Comparison of ENCODE assay signal across 17 cellular contexts in genomic region chr16:82062645-82063058, GRCh38. TPM values are rescaled to one million over a fixed set of nuclear protein-coding genes. Genes with fewer than 3 reads are reported as not detected.
DNase-seq lines count a peak whose midpoint lies in the region; ATAC-seq and TF ChIP-seq lines count a peak whose summit lies in the region.
"Had no signal": no experiment of that assay in that cellular context is flagged by ENCODE, and none has a peak within 500 bp of the region (broad histone marks: within the 10 kb centered on the region; RNA-seq: fewer than 3 reads in every experiment).

No MANE protein-coding gene starts in this region.

- peak; percentile 23 for DNase-seq in GOT3 (lab: John Stamatoyannopoulos, UW)
- peak; percentile 99 for DNase-seq in amniotic epithelial cell (ENCODE audit: low read depth)
- DNase-seq in hepatocyte (ENCODE audit: low spot score) = peak; percentile 62
- peak; percentile 26 for DNase-seq in stromal cell of bone marrow (ENCODE audit: low read depth)
- DNase-seq in stimulated activated CD4-positive, alpha-beta T cell treated with anti-CD3 and anti-CD28 coated beads, Interleukin-4, amount 100 ng/mL, for 4 hours = no peak
- DNase-seq: activated naive CD8-positive, alpha-beta T cell treated with anti-CD3 and anti-CD28 coated beads, Interleukin-2, amount 10 ng/mL, durations not matched to agents 7 days and 5 days; activated T-cell treated with anti-CD3 and anti-CD28 coated beads for 4 hours; CD8-positive, alpha-beta T cell; foreskin melanocyte; immature natural killer cell; NCI-H2171; stimulated activated naive CD8-positive, alpha-beta T cell treated with anti-CD3 and anti-CD28 coated beads, Interleukin-15, Interleukin-2, amounts not matched to agents 100 U/mL and 50 U/mL, for 24 hours; WERI-Rb-1 had no signal

- no peaks in the 10 kb centered on the region for H3K36me3 ChIP-seq in hepatocyte (replicated peaks; ENCODE audit: insufficient read depth, low read depth)
- H3K36me3 ChIP-seq: WERI-Rb-1 had no signal

- no peaks in the 10 kb centered on the region for H3K9me2 ChIP-seq in hepatocyte (replicated peaks; ENCODE audit: insufficient read depth)

- H3K4me3 ChIP-seq in hepatocyte = no peak overlapping the region

- peaks cover 57% of the 10 kb centered on the region for H3K79me2 ChIP-seq in hepatocyte

- H3K4me2 ChIP-seq in hepatocyte = no peak overlapping the region

- ATAC-seq in HG03469 (IDR thresholded peaks at IDR 0.05; ENCODE audit: unreplicated experiment) (no peak), GM18907 (IDR thresholded peaks at IDR 0.05; ENCODE audit: unreplicated experiment) (no peak)
- ATAC-seq: CD8-positive, alpha-beta T cell; stimulated activated naive CD8-positive, alpha-beta T cell treated with anti-CD3 and anti-CD28 coated beads, Interleukin-15, Interleukin-2, amounts not matched to agents 100 U/mL and 50 U/mL, for 24 hours had no signal

- no peaks in the 10 kb centered on the region for H4K20me1 ChIP-seq in hepatocyte (ENCODE audit: insufficient read depth, poor library complexity, severe bottlenecking)

- WGBS in hepatocyte (ENCODE audit: low lambda C conversion rate, missing lambda C conversion rate) = 79% methylated on average over 7 of the region's 7 CpGs

- no peaks in the 10 kb centered on the region for H3K9me3 ChIP-seq in hepatocyte (ENCODE audit: low read depth)

- H3K4me1 ChIP-seq in hepatocyte (ENCODE audit: insufficient read depth) = peaks cover 35% of the 10 kb centered on the region

- no peak for TF ChIP-seq CTCF in hepatocyte (IDR thresholded peaks at IDR 0.05; ENCODE audit: poor library complexity)

- no peaks in the 10 kb centered on the region for H3K27me3 ChIP-seq in hepatocyte

- peak overlapping the region; percentile 92 for H3K27ac ChIP-seq in hepatocyte
- H3K27ac ChIP-seq: WERI-Rb-1 had no signal

- H2AFZ ChIP-seq in hepatocyte = no peak overlapping the region

RNA-seq across cellular contexts. Expression of gene HSD17B2, which starts 27.6 kb away (rescaled TPM):
- 75.6 and 76.7 TPM in 2 replicates for total RNA-seq in hepatocyte
- 63.5 and 91.1 TPM in 2 replicates for polyA plus RNA-seq in hepatocyte
- total RNA-seq: activated naive CD8-positive, alpha-beta T cell treated with anti-CD3 and anti-CD28 coated beads, Interleukin-2, amount 10 ng/mL, durations not matched to agents 7 days and 5 days; CD8-positive, alpha-beta T cell; H1 had no signal
- polyA plus RNA-seq: H1, immature natural killer cell had no signal

RNA-seq across cellular contexts. Expression of gene SDR42E1, which starts 51.4 kb away (rescaled TPM):
- total RNA-seq in hepatocyte = not detected in 2 replicates
- 0.04 TPM in 1 of 2 replicates, not detected in the other for polyA plus RNA-seq in hepatocyte
- total RNA-seq: G401, H1 had no signal

Comparison
In these comparisons a context has a peak if more than half of its experiments do, and no peak if none do; other contexts are left out.
1. DNase-seq: peak in GOT3 (single experiment), amniotic epithelial cell (single experiment), hepatocyte (single experiment) and stromal cell of bone marrow (single experiment); none in stimulated activated CD4-positive, alpha-beta T cell treated with anti-CD3 and anti-CD28 coated beads, Interleukin-4, amount 100 ng/mL, for 4 hours (0 of 2).